In the genomic region with DNA sequence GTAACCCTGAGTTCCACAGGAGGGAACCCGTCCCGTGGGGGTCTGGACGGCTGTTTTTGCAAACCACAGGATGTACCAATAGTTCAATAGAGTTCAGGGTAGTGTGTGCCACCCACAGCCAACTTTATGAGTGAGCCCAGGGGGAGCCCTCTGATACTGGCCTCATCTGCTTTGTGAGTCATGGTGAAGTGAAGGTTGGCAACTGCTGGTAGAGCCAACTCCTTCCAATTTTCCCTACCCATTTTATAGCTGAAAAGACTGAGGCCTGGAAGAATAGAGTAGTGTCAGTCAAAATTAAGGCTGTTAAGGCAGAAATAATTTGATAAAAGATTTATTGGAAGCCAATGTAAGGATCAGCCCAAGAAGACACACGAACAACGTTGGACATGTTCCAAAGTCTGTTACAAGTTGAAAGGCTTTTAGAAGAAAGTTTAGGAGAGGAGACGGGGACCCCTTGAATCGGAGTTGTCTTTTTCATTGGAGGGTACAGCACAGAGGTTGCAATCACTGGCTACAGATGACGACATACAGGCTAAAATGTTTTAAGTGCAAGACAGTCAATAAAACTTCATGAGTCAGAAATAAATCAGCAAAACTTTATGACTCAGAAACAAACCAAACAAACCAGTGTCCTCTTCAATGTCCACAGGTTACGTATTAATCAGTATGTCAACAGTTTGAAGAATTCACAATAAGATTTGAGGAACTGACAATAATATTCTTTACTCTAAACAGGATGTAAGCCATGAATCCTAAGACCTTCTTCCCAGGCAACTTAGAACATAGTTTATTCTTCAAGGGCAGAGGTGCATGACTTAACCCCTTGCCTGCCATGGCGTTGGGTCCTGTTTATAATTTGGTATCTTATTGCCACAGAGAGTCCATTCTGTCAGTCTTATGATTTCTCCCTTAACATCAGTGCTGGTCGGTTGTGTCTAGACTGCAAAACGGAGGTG, we compare ENCODE assay signal across 2 cellular contexts.
TF ChIP-seq lines count a peak whose summit lies in the region.

No MANE protein-coding gene starts in this region.

TF ChIP-seq in IMR-90, 13 proteins besides CTCF, POLR2A, EP300 and RAD21 (continued from another document):
- TF ChIP-seq RFX5 (IDR thresholded peaks at IDR 0.05; ENCODE audit: low read depth, low read length) (peak; percentile 73; the same call in 1 of the 2 replicates), MAZ (IDR thresholded peaks at IDR 0.05; ENCODE audit: borderline replicate concordance, low read depth, low read length) (no peak), RCOR1 (IDR thresholded peaks at IDR 0.05; ENCODE audit: insufficient replicate concordance, low read length) (peak; percentile 49), CEBPB (IDR thresholded peaks at IDR 0.05; ENCODE audit: low read depth, low read length) (peak; percentile 92), FOS (IDR thresholded peaks at IDR 0.05; ENCODE audit: low read depth, low read length) (peak; percentile 85), MXI1 (IDR thresholded peaks at IDR 0.05; ENCODE audit: borderline replicate concordance, low read depth, low read length) (no peak), SMC3 (IDR thresholded peaks at IDR 0.05; ENCODE audit: low read depth, low read length) (no peak), MAFK (IDR thresholded peaks at IDR 0.05; ENCODE audit: low read depth, low read length) (peak; percentile 67), BHLHE40 (IDR thresholded peaks at IDR 0.05; ENCODE audit: low read depth, low read length) (peak; percentile 31; the same call in 1 of the 2 replicates), CHD1 (IDR thresholded peaks at IDR 0.05; ENCODE audit: low read depth, low read length) (no peak)
- TF ChIP-seq, protein P1, sequence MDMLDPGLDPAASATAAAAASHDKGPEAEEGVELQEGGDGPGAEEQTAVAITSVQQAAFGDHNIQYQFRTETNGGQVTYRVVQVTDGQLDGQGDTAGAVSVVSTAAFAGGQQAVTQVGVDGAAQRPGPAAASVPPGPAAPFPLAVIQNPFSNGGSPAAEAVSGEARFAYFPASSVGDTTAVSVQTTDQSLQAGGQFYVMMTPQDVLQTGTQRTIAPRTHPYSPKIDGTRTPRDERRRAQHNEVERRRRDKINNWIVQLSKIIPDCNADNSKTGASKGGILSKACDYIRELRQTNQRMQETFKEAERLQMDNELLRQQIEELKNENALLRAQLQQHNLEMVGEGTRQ (IDR thresholded peaks at IDR 0.05; ENCODE audit: low read depth, low read length), result no peak
- TF ChIP-seq, protein P2, sequence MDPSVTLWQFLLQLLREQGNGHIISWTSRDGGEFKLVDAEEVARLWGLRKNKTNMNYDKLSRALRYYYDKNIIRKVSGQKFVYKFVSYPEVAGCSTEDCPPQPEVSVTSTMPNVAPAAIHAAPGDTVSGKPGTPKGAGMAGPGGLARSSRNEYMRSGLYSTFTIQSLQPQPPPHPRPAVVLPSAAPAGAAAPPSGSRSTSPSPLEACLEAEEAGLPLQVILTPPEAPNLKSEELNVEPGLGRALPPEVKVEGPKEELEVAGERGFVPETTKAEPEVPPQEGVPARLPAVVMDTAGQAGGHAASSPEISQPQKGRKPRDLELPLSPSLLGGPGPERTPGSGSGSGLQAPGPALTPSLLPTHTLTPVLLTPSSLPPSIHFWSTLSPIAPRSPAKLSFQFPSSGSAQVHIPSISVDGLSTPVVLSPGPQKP (IDR thresholded peaks at IDR 0.05; ENCODE audit: borderline replicate concordance, low read depth, low read length), result no peak

TF ChIP-seq in GM12891, 5 proteins besides CTCF, POLR2A, EP300 and RAD21 (continued from another document):
- TF ChIP-seq PAX5 (IDR thresholded peaks at IDR 0.05; ENCODE audit: insufficient read depth, low read length, severe bottlenecking) (no peak), SPI1 (IDR thresholded peaks at IDR 0.05; ENCODE audit: low read depth, low read length) (no peak), TAF1 (IDR thresholded peaks at IDR 0.05; ENCODE audit: low read depth, low read length) (no peak)
TF ChIP-seq in GM12891: peak in this region for 0.
